In the genomic region with DNA sequence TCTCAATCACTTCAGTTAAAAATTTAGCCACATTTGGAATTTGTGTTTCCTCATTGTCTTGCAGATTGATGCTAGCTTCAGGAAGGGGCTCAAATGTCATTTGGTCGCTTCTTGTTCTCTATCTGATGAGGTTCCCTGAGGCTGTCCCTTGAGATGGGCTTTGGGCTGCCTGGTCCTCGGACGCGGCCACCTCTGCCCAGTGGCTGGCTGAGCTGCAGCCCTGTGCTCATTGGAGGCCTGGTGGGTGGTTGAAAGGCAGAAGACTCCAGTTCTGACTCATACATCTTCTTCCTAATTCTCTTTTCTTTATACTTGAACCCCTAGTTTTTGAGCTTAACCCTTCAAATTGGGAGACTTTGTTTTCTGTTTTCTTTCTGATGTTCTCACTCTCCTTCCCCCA, we compare ENCODE assay signal across 30 cellular contexts.
"Had no signal": no experiment of that assay in that cellular context is flagged by ENCODE, and none has a peak within 500 bp of the region (broad histone marks: within the 10 kb centered on the region; RNA-seq: fewer than 3 reads in every experiment).

No MANE protein-coding gene starts in this region.

- H3K27ac ChIP-seq: adrenal gland, ascending aorta, body of pancreas, brain microvascular endothelial cell, breast epithelium, cardiac muscle cell had no signal

- DNase-seq: activated effector memory CD4-positive, alpha-beta T cell treated with anti-CD3 and anti-CD28 coated beads, Interleukin-2, amount 50 U/mL, for 16 hours; activated effector memory CD4-positive, alpha-beta T cell treated with Interleukin-2 at 50 U/mL for 16 hours; activated gamma-delta T cell; activated gamma-delta T cell treated with Interleukin-2 at 50 U/mL for 16 hours; activated naive CD4-positive, alpha-beta T cell; activated naive CD4-positive, alpha-beta T cell treated with anti-CD3 and anti-CD28 coated beads for 36 hours; activated naive CD4-positive, alpha-beta T cell treated with anti-CD3 and anti-CD28 coated beads, Interleukin-2, amount 10 ng/mL, durations not matched to agents 7 days and 5 days; activated naive CD4-positive, alpha-beta T cell treated with anti-CD3 and anti-CD28 coated beads, Interleukin-2, amount 50 U/mL, for 16 hours; activated naive CD4-positive, alpha-beta T cell treated with Interleukin-2 at 50 U/mL for 16 hours; activated naive CD8-positive, alpha-beta T cell treated with anti-CD3 and anti-CD28 coated beads for 36 hours; activated naive CD8-positive, alpha-beta T cell treated with anti-CD3 and anti-CD28 coated beads, Interleukin-2, amount 10 ng/mL, durations not matched to agents 7 days and 5 days; activated naive CD8-positive, alpha-beta T cell treated with anti-CD3 and anti-CD28 coated beads, Interleukin-2, amount 50 U/mL, for 24 hours; activated T-cell treated with anti-CD3 and anti-CD28 coated beads, Interleukin-2, amount 50 U/mL, for 1 hour; activated T-cell treated with anti-CD3 and anti-CD28 coated beads, Interleukin-2, amount 50 U/mL, for 24 hours; activated T-cell treated with anti-CD3 and anti-CD28 coated beads, Interleukin-2, amount 50 U/mL, for 4 hours; activated T-cell treated with anti-CD3 and anti-CD28 coated beads, Interleukin-2, amount 50 U/mL, for 48 hours; activated T-cell treated with anti-CD3 and anti-CD28 coated beads, Interleukin-2, amount 50 U/mL, for 72 hours; adrenal gland; amniotic stem cell; amygdala; anterior cingulate cortex; aorta; body of pancreas; brain microvascular endothelial cell; caudate nucleus; central memory CD4-positive, alpha-beta T cell; cerebellar nuclear complex had no signal

- H3K4me3 ChIP-seq: adrenal gland, ascending aorta, body of pancreas, breast epithelium, cardiac muscle cell had no signal

- H3K4me1 ChIP-seq: adrenal gland, ascending aorta, body of pancreas, breast epithelium had no signal

- H3K27me3 ChIP-seq: adrenal gland, ascending aorta, body of pancreas, brain microvascular endothelial cell, breast epithelium, cardiac muscle cell had no signal

- H3K9me3 ChIP-seq: adrenal gland, ascending aorta, body of pancreas, breast epithelium had no signal

- H3K36me3 ChIP-seq: adrenal gland, ascending aorta, brain microvascular endothelial cell, breast epithelium, cardiac muscle cell had no signal
